Comparison of ENCODE assay signal across 2 cellular contexts in the genomic region with DNA sequence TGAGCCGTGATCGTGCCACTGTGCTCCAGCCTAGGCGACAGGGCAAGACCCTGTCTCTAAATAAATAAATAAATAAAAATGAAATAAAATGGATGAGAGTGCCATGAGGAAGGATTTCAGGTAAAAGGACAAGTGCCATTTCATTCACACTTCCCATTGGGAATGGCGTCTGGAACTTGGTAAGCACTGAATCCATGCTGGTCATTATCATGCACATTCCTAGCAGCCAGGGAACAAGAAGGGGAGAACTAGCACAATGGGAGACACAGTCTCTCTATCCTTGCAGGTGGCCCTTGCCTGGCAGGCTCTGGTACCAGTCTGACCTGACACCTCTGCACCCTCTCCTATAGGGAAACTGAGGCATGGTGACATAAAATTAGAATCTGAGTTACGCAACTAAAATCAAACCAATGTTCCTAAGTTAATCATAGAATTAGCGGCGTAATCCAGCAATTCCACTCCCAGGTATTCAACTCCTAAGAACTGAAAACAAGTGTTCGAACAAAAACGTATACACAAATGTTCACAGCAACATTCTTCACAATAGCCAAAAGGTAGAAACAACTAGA.
A peak's percentile ranks its signal among the peaks of the same experiment; 100 is the strongest.
TF ChIP-seq lines count a peak whose summit lies in the region.

No MANE protein-coding gene starts in this region.

TF ChIP-seq in GM23338, 12 proteins besides CTCF, POLR2A, EP300 and RAD21:
- TF ChIP-seq EZH2phosphoT487 (IDR thresholded peaks at IDR 0.05; ENCODE audit: unreplicated experiment) (no peak), ZNF114 (CRISPR knock-in tag; IDR thresholded peaks at IDR 0.05) (0 out of 2 replicates have a peak, but pooled peaks have one; percentile 58), JUNB (IDR thresholded peaks at IDR 0.05; ENCODE audit: unreplicated experiment) (no peak)
- TF ChIP-seq, protein P1, sequence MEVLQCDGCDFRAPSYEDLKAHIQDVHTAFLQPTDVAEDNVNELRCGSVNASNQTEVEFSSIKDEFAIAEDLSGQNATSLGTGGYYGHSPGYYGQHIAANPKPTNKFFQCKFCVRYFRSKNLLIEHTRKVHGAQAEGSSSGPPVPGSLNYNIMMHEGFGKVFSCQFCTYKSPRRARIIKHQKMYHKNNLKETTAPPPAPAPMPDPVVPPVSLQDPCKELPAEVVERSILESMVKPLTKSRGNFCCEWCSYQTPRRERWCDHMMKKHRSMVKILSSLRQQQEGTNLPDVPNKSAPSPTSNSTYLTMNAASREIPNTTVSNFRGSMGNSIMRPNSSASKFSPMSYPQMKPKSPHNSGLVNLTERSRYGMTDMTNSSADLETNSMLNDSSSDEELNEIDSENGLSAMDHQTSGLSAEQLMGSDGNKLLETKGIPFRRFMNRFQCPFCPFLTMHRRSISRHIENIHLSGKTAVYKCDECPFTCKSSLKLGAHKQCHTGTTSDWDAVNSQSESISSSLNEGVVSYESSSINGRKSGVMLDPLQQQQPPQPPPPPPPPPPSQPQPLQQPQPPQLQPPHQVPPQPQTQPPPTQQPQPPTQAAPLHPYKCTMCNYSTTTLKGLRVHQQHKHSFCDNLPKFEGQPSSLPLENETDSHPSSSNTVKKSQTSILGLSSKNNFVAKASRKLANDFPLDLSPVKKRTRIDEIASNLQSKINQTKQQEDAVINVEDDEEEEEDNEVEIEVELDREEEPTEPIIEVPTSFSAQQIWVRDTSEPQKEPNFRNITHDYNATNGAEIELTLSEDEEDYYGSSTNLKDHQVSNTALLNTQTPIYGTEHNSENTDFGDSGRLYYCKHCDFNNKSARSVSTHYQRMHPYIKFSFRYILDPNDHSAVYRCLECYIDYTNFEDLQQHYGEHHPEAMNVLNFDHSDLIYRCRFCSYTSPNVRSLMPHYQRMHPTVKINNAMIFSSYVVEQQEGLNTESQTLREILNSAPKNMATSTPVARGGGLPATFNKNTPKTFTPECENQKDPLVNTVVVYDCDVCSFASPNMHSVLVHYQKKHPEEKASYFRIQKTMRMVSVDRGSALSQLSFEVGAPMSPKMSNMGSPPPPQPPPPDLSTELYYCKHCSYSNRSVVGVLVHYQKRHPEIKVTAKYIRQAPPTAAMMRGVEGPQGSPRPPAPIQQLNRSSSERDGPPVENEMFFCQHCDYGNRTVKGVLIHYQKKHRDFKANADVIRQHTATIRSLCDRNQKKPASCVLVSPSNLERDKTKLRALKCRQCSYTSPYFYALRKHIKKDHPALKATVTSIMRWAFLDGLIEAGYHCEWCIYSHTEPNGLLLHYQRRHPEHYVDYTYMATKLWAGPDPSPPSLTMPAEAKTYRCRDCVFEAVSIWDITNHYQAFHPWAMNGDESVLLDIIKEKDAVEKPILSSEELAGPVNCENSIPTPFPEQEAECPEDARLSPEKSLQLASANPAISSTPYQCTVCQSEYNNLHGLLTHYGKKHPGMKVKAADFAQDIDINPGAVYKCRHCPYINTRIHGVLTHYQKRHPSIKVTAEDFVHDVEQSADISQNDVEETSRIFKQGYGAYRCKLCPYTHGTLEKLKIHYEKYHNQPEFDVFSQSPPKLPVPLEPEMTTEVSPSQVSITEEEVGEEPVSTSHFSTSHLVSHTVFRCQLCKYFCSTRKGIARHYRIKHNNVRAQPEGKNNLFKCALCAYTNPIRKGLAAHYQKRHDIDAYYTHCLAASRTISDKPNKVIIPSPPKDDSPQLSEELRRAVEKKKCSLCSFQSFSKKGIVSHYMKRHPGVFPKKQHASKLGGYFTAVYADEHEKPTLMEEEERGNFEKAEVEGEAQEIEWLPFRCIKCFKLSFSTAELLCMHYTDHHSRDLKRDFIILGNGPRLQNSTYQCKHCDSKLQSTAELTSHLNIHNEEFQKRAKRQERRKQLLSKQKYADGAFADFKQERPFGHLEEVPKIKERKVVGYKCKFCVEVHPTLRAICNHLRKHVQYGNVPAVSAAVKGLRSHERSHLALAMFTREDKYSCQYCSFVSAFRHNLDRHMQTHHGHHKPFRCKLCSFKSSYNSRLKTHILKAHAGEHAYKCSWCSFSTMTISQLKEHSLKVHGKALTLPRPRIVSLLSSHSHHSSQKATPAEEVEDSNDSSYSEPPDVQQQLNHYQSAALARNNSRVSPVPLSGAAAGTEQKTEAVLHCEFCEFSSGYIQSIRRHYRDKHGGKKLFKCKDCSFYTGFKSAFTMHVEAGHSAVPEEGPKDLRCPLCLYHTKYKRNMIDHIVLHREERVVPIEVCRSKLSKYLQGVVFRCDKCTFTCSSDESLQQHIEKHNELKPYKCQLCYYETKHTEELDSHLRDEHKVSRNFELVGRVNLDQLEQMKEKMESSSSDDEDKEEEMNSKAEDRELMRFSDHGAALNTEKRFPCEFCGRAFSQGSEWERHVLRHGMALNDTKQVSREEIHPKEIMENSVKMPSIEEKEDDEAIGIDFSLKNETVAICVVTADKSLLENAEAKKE (CRISPR knock-in tag; IDR thresholded peaks at IDR 0.05), result 0 out of 2 replicates have a peak, but pooled peaks have one; percentile 8

TF ChIP-seq in H1, 55 proteins besides CTCF, POLR2A, EP300 and RAD21:
- TF ChIP-seq CHD1 (IDR thresholded peaks at IDR 0.05; ENCODE audit: low read depth, low read length) (no peak), TEAD4 (IDR thresholded peaks at IDR 0.05; ENCODE audit: low read depth, low read length) (peak; percentile 88), CEBPB (IDR thresholded peaks at IDR 0.05; ENCODE audit: low read depth, low read length) (0 out of 2 replicates have a peak, but pooled peaks have one; percentile 42), POU5F1 (IDR thresholded peaks at IDR 0.05; ENCODE audit: low read depth, low read length) (peak; percentile 30; the same call in 1 of the 2 replicates), SIN3A (conservative IDR thresholded peaks at IDR 0.05 in 1 of 2, IDR thresholded peaks at IDR 0.05 in 1 of 2; ENCODE audit: low read depth in 1 of 2, low read length in 2 of 2) (no peak), YY1 (IDR thresholded peaks at IDR 0.05; ENCODE audit: low read depth, low read length) (peak; percentile 61; the same call in 1 of the 2 replicates), TCF12 (IDR thresholded peaks at IDR 0.05; ENCODE audit: low read depth, low read length) (0 out of 2 replicates have a peak, but pooled peaks have one; percentile 35), SP2 (IDR thresholded peaks at IDR 0.05; ENCODE audit: low read length) (no peak), NRF1 (IDR thresholded peaks at IDR 0.05; ENCODE audit: low read depth, low read length) (no peak), SAP30 (IDR thresholded peaks at IDR 0.05; ENCODE audit: insufficient read depth, insufficient replicate concordance, low read length) (no peak)
- TF ChIP-seq, protein P2, sequence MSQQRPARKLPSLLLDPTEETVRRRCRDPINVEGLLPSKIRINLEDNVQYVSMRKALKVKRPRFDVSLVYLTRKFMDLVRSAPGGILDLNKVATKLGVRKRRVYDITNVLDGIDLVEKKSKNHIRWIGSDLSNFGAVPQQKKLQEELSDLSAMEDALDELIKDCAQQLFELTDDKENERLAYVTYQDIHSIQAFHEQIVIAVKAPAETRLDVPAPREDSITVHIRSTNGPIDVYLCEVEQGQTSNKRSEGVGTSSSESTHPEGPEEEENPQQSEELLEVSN (IDR thresholded peaks at IDR 0.05), result 0 out of 2 replicates have a peak, but pooled peaks have one; percentile 33
- TF ChIP-seq, protein P3, sequence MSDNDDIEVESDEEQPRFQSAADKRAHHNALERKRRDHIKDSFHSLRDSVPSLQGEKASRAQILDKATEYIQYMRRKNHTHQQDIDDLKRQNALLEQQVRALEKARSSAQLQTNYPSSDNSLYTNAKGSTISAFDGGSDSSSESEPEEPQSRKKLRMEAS (IDR thresholded peaks at IDR 0.05), result peak; percentile 82
